ENCODE assay signal across 8 cellular contexts in the genomic region with DNA sequence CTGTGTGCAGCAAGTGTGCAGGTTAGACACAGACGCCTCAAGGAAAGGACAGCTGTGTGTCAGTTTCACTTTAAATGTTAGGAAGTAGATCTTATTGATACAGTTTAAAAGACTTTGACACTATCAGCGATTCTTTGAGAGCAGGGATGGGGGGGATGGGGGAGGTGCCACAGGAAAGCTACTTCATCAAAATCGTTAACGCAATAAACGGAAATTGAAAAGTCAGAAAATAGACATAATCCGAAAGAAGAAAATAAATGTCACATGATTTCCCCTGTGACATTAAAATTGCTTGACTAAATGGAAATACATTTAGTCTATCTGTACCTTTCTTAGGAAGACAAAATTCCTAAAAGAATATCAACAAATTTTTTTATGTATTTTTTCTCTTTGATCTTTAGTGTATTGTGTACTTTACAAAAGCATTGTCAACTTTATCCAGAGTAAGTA. TPM values are rescaled to one million over a fixed set of nuclear protein-coding genes. Genes with fewer than 3 reads are reported as not detected.
DNase-seq lines count a peak whose midpoint lies in the region; ATAC-seq and TF ChIP-seq lines count a peak whose summit lies in the region.

No MANE protein-coding gene starts in this region.

- H3K79me2 ChIP-seq in osteoblast (ENCODE audit: insufficient read depth, low read length): no peaks in the 10 kb centered on the region

- POLR2A ChIA-PET in CD8-positive, alpha-beta T cell (lab: Charles Lee): interaction anchor here (0.6 to 1.6 kb wide), 4 partner anchors 17 to 935 kb away, joined by 3 to 10 read pairs (median 3); a partner anchor contains a TSS

- peak overlapping the region; percentile 88 for H3K4me3 ChIP-seq in CD8-positive, alpha-beta T cell (ENCODE audit: low read depth, low read length)
- H3K4me3 ChIP-seq in RWPE2 (ENCODE audit: severe bottlenecking): peak overlapping the region; percentile 76
- peak overlapping the region; percentile 94 for H3K4me3 ChIP-seq in endocrine pancreas (ENCODE audit: control insufficient read depth, insufficient read depth, low read length)
- peak overlapping the region; percentile 88 for H3K4me3 ChIP-seq in osteoblast (ENCODE audit: insufficient read depth, low read length)

- H3K4me1 ChIP-seq in CD8-positive, alpha-beta T cell (ENCODE audit: insufficient read depth, low read length): peaks cover 14% of the 10 kb centered on the region
- H3K4me1 ChIP-seq in RWPE2 (ENCODE audit: insufficient read depth, poor library complexity, severe bottlenecking) (peaks cover 18% of the 10 kb centered on the region), endocrine pancreas (ENCODE audit: control insufficient read depth, insufficient read depth, low read length) (peaks cover 4% of the 10 kb centered on the region), osteoblast (ENCODE audit: insufficient read depth, low read length) (no peaks in the 10 kb centered on the region)

- no peaks in the 10 kb centered on the region for H3K9me3 ChIP-seq in CD8-positive, alpha-beta T cell (ENCODE audit: low read length)
- H3K9me3 ChIP-seq in RWPE2 (ENCODE audit: severe bottlenecking) (no peaks in the 10 kb centered on the region), endocrine pancreas (ENCODE audit: control insufficient read depth, low read length) (no peaks in the 10 kb centered on the region), osteoblast (ENCODE audit: low read depth, low read length) (no peaks in the 10 kb centered on the region)

- peak overlapping the region; percentile 89 for H3K4me2 ChIP-seq in osteoblast (ENCODE audit: insufficient read depth, low read length)

- peaks cover 39% of the 10 kb centered on the region for H3K4me1 Mint-ChIP-seq in CD8-positive, alpha-beta T cell (ENCODE audit: low read depth)

- CTCF ChIA-PET in CD8-positive, alpha-beta T cell (lab: Charles Lee): no interaction called here

- no peaks in the 10 kb centered on the region for H3K27me3 ChIP-seq in CD8-positive, alpha-beta T cell (ENCODE audit: insufficient read depth, low read length)
- H3K27me3 ChIP-seq in RWPE2 (ENCODE audit: insufficient read depth, poor library complexity, severe bottlenecking): no peaks in the 10 kb centered on the region
- H3K27me3 ChIP-seq in endocrine pancreas (ENCODE audit: control insufficient read depth, insufficient read depth, low read length): no peaks in the 10 kb centered on the region
- no peaks in the 10 kb centered on the region for H3K27me3 ChIP-seq in osteoblast (ENCODE audit: insufficient read depth, low read length)

- peak overlapping the region; percentile 91 for H3K27ac ChIP-seq in CD8-positive, alpha-beta T cell (ENCODE audit: low read depth, low read length)
- peak overlapping the region; percentile 81 for H3K27ac ChIP-seq in RWPE2 (ENCODE audit: poor library complexity, severe bottlenecking)
- peak overlapping the region; percentile 26 for H3K27ac ChIP-seq in osteoblast (ENCODE audit: low read depth, low read length)

- peak overlapping the region; percentile 92 for H3K9ac ChIP-seq in endocrine pancreas (ENCODE audit: control insufficient read depth, insufficient read depth, low read length)

- no peaks in the 10 kb centered on the region for H3K36me3 ChIP-seq in CD8-positive, alpha-beta T cell (ENCODE audit: insufficient read depth, low read length)
- H3K36me3 ChIP-seq in RWPE2 (ENCODE audit: low read depth): peaks cover 29% of the 10 kb centered on the region
- no peaks in the 10 kb centered on the region for H3K36me3 ChIP-seq in endocrine pancreas (ENCODE audit: control insufficient read depth, insufficient read depth, low read length)
- H3K36me3 ChIP-seq in osteoblast (ENCODE audit: insufficient read depth, low read length): no peaks in the 10 kb centered on the region

- intact Hi-C loops in CD8-positive, alpha-beta T cell (cut with DNase I, micrococcal nuclease): loop anchor here (1.0 to 10.0 kb wide), 13 partner anchors 87 to 1010 kb away; a partner anchor contains a TSS

- no peaks in the 10 kb centered on the region for H3K9me3 Mint-ChIP-seq in CD8-positive, alpha-beta T cell

- H3K27me3 Mint-ChIP-seq in CD8-positive, alpha-beta T cell (ENCODE audit: low read depth): no peaks in the 10 kb centered on the region

- no peaks in the 10 kb centered on the region for H4K20me1 ChIP-seq in osteoblast (ENCODE audit: insufficient read depth, low read length)

- peak overlapping the region; percentile 98 for H3K27ac Mint-ChIP-seq in CD8-positive, alpha-beta T cell

- H2AFZ ChIP-seq in osteoblast (ENCODE audit: low read length): peak overlapping the region; percentile 97

- ATAC-seq in CD8-positive, alpha-beta T cell: peak; percentile 30
- ATAC-seq in RWPE2 (ENCODE audit: low read depth): no peak
- ATAC-seq in GM21529 (IDR thresholded peaks at IDR 0.05; ENCODE audit: unreplicated experiment): no peak

- in situ Hi-C loops in ACHN (cut with HindIII; ENCODE audit: low pct_ligation_motif_present, low pct_unique_long_range_greater_than_20kb, low sequenced_read_pairs): no loop called here

- DNase-seq in CD8-positive, alpha-beta T cell: peak in 2 of 7 experiments; percentile 7 to 58
- DNase-seq in RWPE2 (ENCODE audit: low spot score): no peak
- DNase-seq in osteoblast (ENCODE audit: insufficient read length, low spot score, missing footprints): no peak
- no peak for DNase-seq in NAMALWA (ENCODE audit: low spot score)
- DNase-seq in ACHN: no peak
- DNase-seq in NCI-H82 (lab: John Stamatoyannopoulos, UW): no peak

- peak overlapping the region; percentile 98 for H3K4me3 Mint-ChIP-seq in CD8-positive, alpha-beta T cell

- TF ChIP-seq CTCF in CD8-positive, alpha-beta T cell (IDR thresholded peaks at IDR 0.05): no peak
- TF ChIP-seq CTCF in RWPE2 (IDR thresholded peaks at IDR 0.05; ENCODE audit: poor library complexity, severe bottlenecking) (no peak), osteoblast (IDR thresholded peaks at IDR 0.05; ENCODE audit: extremely low read depth, low read depth, low read length) (no peak)

- peaks cover 26% of the 10 kb centered on the region for H3K36me3 Mint-ChIP-seq in CD8-positive, alpha-beta T cell

RNA-seq across cellular contexts. Expression of a gene that starts 0.5 kb away (rescaled TPM):
- 10 to 100 TPM; 16.4 to 17.0 TPM for total RNA-seq in CD8-positive, alpha-beta T cell
- 9.4 and 25.3 TPM in 2 replicates for total RNA-seq in osteoblast

Comparison
In these comparisons a context has a peak if more than half of its experiments do, and no peak if none do; other contexts are left out.
1. H3K27ac ChIP-seq: peak in every context shown above with its lines; median percentile 91 in CD8-positive, alpha-beta T cell; 81 in RWPE2; 26 in osteoblast.